Comparison of ENCODE assay signal across 23 cellular contexts in the genomic region with DNA sequence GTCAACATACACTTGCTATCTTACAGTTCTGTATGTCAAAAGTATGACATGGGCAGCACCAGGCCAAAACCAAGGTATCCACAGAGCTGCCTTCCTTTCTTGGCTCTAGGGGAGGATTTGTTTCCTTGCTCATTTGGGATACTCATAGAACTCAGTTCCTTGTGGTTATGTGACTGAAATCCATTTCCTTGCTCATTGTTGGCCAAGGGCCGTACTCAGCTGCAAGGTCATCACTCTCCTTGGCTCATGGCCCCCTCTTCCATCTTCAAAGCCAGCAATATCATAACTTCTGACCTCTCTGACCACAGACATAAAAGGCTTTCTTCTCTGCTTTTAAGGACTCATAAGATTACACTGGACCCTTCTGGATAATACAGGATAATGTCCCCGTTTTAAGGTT.
"Had no signal": no experiment of that assay in that cellular context is flagged by ENCODE, and none has a peak within 500 bp of the region (broad histone marks: within the 10 kb centered on the region; RNA-seq: fewer than 3 reads in every experiment).

No MANE protein-coding gene starts in this region.

- H3K9me3 ChIP-seq: stomach, suprapubic skin, tibial nerve had no signal

- H3K27me3 ChIP-seq: brain microvascular endothelial cell, stomach, suprapubic skin, tibial nerve had no signal

- H3K27ac ChIP-seq: epithelial cell of prostate, stomach, suprapubic skin, tibial nerve had no signal

- FAIRE-seq: colon, TTC549 had no signal

- DNase-seq: activated CD4-positive, alpha-beta T cell treated with anti-CD3 and anti-CD28 coated beads for 1 hour; activated CD4-positive, alpha-beta T cell treated with anti-CD3 and anti-CD28 coated beads, Interleukin-2, amount 50 U/mL, for 1 hour; activated CD8-positive, alpha-beta T cell treated with anti-CD3 and anti-CD28 coated beads, Interleukin-2, amount 10 ng/mL, durations not matched to agents 7 days and 5 days; activated gamma-delta T cell; activated naive CD4-positive, alpha-beta T cell treated with anti-CD3 and anti-CD28 coated beads, Interleukin-2, amount 50 U/mL, for 16 hours; activated naive CD8-positive, alpha-beta T cell treated with anti-CD3 and anti-CD28 coated beads, Interleukin-2, amount 50 U/mL, for 24 hours; anterior cingulate cortex; central memory CD4-positive, alpha-beta T cell; endodermal cell; foreskin melanocyte; glutamatergic neuron; hippocampal formation; left ventricle myocardium superior; midbrain; natural killer cell; stimulated activated CD4-positive, alpha-beta T cell treated with anti-CD3 and anti-CD28 coated beads, Interleukin-12 subunit alpha, Interleukin-12 subunit beta, amount 100 ng/mL, for 4 hours; stomach had no signal

- ATAC-seq: activated CD8-positive, alpha-beta T cell treated with anti-CD3 and anti-CD28 coated beads, Interleukin-2, amount 10 ng/mL, durations not matched to agents 7 days and 5 days; activated naive CD8-positive, alpha-beta T cell treated with anti-CD3 and anti-CD28 coated beads, Interleukin-2, amount 50 U/mL, for 24 hours; natural killer cell had no signal

- H3K4me3 ChIP-seq: stomach, suprapubic skin, tibial nerve had no signal
